In genomic region chr14:23162800-23163199, GRCh38 we compare ENCODE assay signal across 28 cellular contexts. TPM values are rescaled to one million over a fixed set of nuclear protein-coding genes. Genes with fewer than 3 reads are reported as not detected.
A peak's percentile ranks its signal among the peaks of the same experiment; 100 is the strongest.
DNase-seq lines count a peak whose midpoint lies in the region; TF ChIP-seq lines count a peak whose summit lies in the region.
"Had no signal": no experiment of that assay in that cellular context is flagged by ENCODE, and none has a peak within 500 bp of the region (broad histone marks: within the 10 kb centered on the region; RNA-seq: fewer than 3 reads in every experiment).

No MANE protein-coding gene starts in this region.

- no peak for DNase-seq in activated T-cell treated with anti-CD3 and anti-CD28 coated beads, Interleukin-2, amount 50 U/mL, for 24 hours
- no peak for DNase-seq in activated T-cell treated with anti-CD3 and anti-CD28 coated beads, Interleukin-2, amount 50 U/mL, for 1 hour
- DNase-seq in HL-60 (ENCODE audit: low read depth in 1 of 2, low spot score in 1 of 2) (peak in 1 of 2 experiments; percentile 72), neural progenitor cell (ENCODE audit: low spot score) (no peak), SK-N-DZ (ENCODE audit: low spot score) (no peak), RKO (ENCODE audit: low spot score) (no peak)
- DNase-seq in activated CD4-positive, CD25-positive, alpha-beta regulatory T cell (lab: John Stamatoyannopoulos, UW): no peak
- DNase-seq: 8988T; activated CD4-positive, alpha-beta T cell treated with anti-CD3 and anti-CD28 coated beads for 1 hour; activated CD8-positive, alpha-beta memory T cell treated with anti-CD3 and anti-CD28 coated beads, Interleukin-2, amount 10 ng/mL, durations not matched to agents 7 days and 5 days; activated effector memory CD4-positive, alpha-beta T cell treated with Interleukin-2 at 50 U/mL for 16 hours; BE2C; endodermal cell; GF-D8; glutamatergic neuron; GOT3; left lung; mucosa of descending colon; NCI-H146; NCI-H2171 treated with DMSO at 0.1 percent for 48 hours; NCI-H69; OCI-M1; sigmoid colon; uterus had no signal

- H3K27me3 Mint-ChIP-seq in activated T-cell treated with anti-CD3 and anti-CD28 coated beads, Interleukin-2, amount 50 U/mL, for 24 hours: no peaks in the 10 kb centered on the region
- H3K27me3 Mint-ChIP-seq in brain: peaks cover 15% of the 10 kb centered on the region
- H3K27me3 Mint-ChIP-seq in neural progenitor cell (ENCODE audit: insufficient read depth, low read depth): peaks cover 10% of the 10 kb centered on the region

- no peaks in the 10 kb centered on the region for H3K27me3 ChIP-seq in HL-60 (ENCODE audit: insufficient read depth, poor library complexity, severe bottlenecking)
- H3K27me3 ChIP-seq in neural progenitor cell: no peaks in the 10 kb centered on the region
- H3K27me3 ChIP-seq: BE2C, left lung, sigmoid colon, SJSA1, uterus had no signal

- H3K27ac ChIP-seq in HL-60 (replicated peaks) (peak overlapping the region; percentile 91), neural progenitor cell (peak overlapping the region; percentile 16)
- H3K27ac ChIP-seq: sigmoid colon, SJSA1, uterus had no signal

- peaks cover 48% of the 10 kb centered on the region for H3F3A ChIP-seq in neural progenitor cell (ENCODE audit: low read depth)

- no peak overlapping the region for H3K4me3 Mint-ChIP-seq in activated T-cell treated with anti-CD3 and anti-CD28 coated beads, Interleukin-2, amount 50 U/mL, for 24 hours
- H3K4me3 Mint-ChIP-seq in brain (no peak overlapping the region), neural progenitor cell (no peak overlapping the region)
- H3K4me3 Mint-ChIP-seq: activated CD8-positive, alpha-beta memory T cell treated with anti-CD3 and anti-CD28 coated beads, Interleukin-2, amount 10 ng/mL, durations not matched to agents 7 days and 5 days; endodermal cell had no signal

- H3K36me3 Mint-ChIP-seq in activated T-cell treated with anti-CD3 and anti-CD28 coated beads, Interleukin-2, amount 50 U/mL, for 24 hours (ENCODE audit: low read depth): no peaks in the 10 kb centered on the region
- H3K36me3 Mint-ChIP-seq in brain: peaks cover 5% of the 10 kb centered on the region
- peaks cover 35% of the 10 kb centered on the region for H3K36me3 Mint-ChIP-seq in neural progenitor cell
- H3K36me3 Mint-ChIP-seq: activated CD8-positive, alpha-beta memory T cell treated with anti-CD3 and anti-CD28 coated beads, Interleukin-2, amount 10 ng/mL, durations not matched to agents 7 days and 5 days had no signal

- no peaks in the 10 kb centered on the region for H3K9me3 ChIP-seq in neural progenitor cell (ENCODE audit: low read depth)
- H3K9me3 ChIP-seq: BE2C, left lung, mucosa of descending colon, sigmoid colon, SJSA1, uterus had no signal

- H3K9ac ChIP-seq in neural progenitor cell: no peak overlapping the region

- peaks cover 41% of the 10 kb centered on the region for H3K4me1 ChIP-seq in neural progenitor cell
- H3K4me1 ChIP-seq: BE2C, SJSA1 had no signal

- H3K9me3 Mint-ChIP-seq in activated T-cell treated with anti-CD3 and anti-CD28 coated beads, Interleukin-2, amount 50 U/mL, for 24 hours: no peaks in the 10 kb centered on the region
- H3K9me3 Mint-ChIP-seq in brain (no peaks in the 10 kb centered on the region), neural progenitor cell (peaks cover 2% of the 10 kb centered on the region)
- H3K9me3 Mint-ChIP-seq: endodermal cell had no signal

- no peaks in the 10 kb centered on the region for H4K20me1 ChIP-seq in neural progenitor cell (ENCODE audit: low read depth)

- H3K79me2 ChIP-seq in neural progenitor cell (ENCODE audit: low read depth): no peaks in the 10 kb centered on the region

- peaks cover 19% of the 10 kb centered on the region for H3K4me1 Mint-ChIP-seq in activated T-cell treated with anti-CD3 and anti-CD28 coated beads, Interleukin-2, amount 50 U/mL, for 24 hours (ENCODE audit: low read depth)
- peaks cover 41% of the 10 kb centered on the region for H3K4me1 Mint-ChIP-seq in brain
- peaks cover 71% of the 10 kb centered on the region for H3K4me1 Mint-ChIP-seq in neural progenitor cell

- H2AFZ ChIP-seq in neural progenitor cell (replicated peaks): no peak overlapping the region

- no peak for TF ChIP-seq CTCF in HL-60 (IDR thresholded peaks at IDR 0.05; ENCODE audit: insufficient read depth, low read length)
- no peak for TF ChIP-seq CTCF in brain (conservative IDR thresholded peaks at IDR 0.05)
- no peak for TF ChIP-seq CTCF in neural progenitor cell (IDR thresholded peaks at IDR 0.05)

- no peak overlapping the region for H3K4me3 ChIP-seq in HL-60 (replicated peaks; ENCODE audit: insufficient read depth, low read length)
- no peak overlapping the region for H3K4me3 ChIP-seq in neural progenitor cell
- H3K4me3 ChIP-seq: left lung, mucosa of descending colon, sigmoid colon, SJSA1, uterus had no signal

- H3K27ac Mint-ChIP-seq in activated T-cell treated with anti-CD3 and anti-CD28 coated beads, Interleukin-2, amount 50 U/mL, for 24 hours: peak overlapping the region; percentile 23
- H3K27ac Mint-ChIP-seq in brain: peak overlapping the region in 3 of 5 experiments; percentile 65 to 86 (median 70)
- H3K27ac Mint-ChIP-seq in neural progenitor cell: no peak overlapping the region
- H3K27ac Mint-ChIP-seq: activated CD8-positive, alpha-beta memory T cell treated with anti-CD3 and anti-CD28 coated beads, Interleukin-2, amount 10 ng/mL, durations not matched to agents 7 days and 5 days had no signal

- H3K36me3 ChIP-seq in neural progenitor cell: peaks cover 4% of the 10 kb centered on the region
- H3K36me3 ChIP-seq: BE2C, left lung, sigmoid colon, SJSA1, uterus had no signal

- no peak overlapping the region for H3K4me2 ChIP-seq in neural progenitor cell

RNA-seq across cellular contexts. Expression of gene SLC7A8, which starts 20.7 kb away (rescaled TPM):
- 7.0 TPM for polyA plus RNA-seq in brain (ENCODE audit: insufficient read depth, low read depth, low replicate concordance)
- total RNA-seq in neural progenitor cell (ENCODE audit: low replicate concordance): 56.5 and 83.7 TPM in 2 replicates
- 0.63 TPM in 1 of 2 replicates, not detected in the other for polyA plus RNA-seq in SK-N-DZ (2014; cell fraction: cytosol; rRNA removed)
- polyA plus RNA-seq in SK-N-DZ (2014; cell fraction: nucleus; rRNA removed): not detected in 2 replicates

RNA-seq across cellular contexts. Expression of gene CEBPE, which starts 43.7 kb away (rescaled TPM):
- not detected for polyA plus RNA-seq in brain (ENCODE audit: insufficient read depth, low read depth, low replicate concordance)
- total RNA-seq in neural progenitor cell (ENCODE audit: low replicate concordance): not detected in 2 replicates
- polyA plus RNA-seq in SK-N-DZ (2014; cell fraction: cytosol; rRNA removed): not detected in 2 replicates
- not detected in 2 replicates for polyA plus RNA-seq in SK-N-DZ (2014; cell fraction: nucleus; rRNA removed)
- total RNA-seq: endodermal cell, M059J, mucosa of descending colon, osteocyte, SJSA1, uterus had no signal

RNA-seq across cellular contexts. Expression of gene CIROP, which starts 58.0 kb away (rescaled TPM):
- polyA plus RNA-seq in brain (ENCODE audit: insufficient read depth, low read depth, low replicate concordance): not detected
- total RNA-seq in neural progenitor cell (ENCODE audit: low replicate concordance): 0.06 TPM in 1 of 2 replicates, not detected in the other
- not detected in 2 replicates for polyA plus RNA-seq in SK-N-DZ (2014; cell fraction: cytosol; rRNA removed)
- 0.06 TPM in 1 of 2 replicates, not detected in the other for polyA plus RNA-seq in SK-N-DZ (2014; cell fraction: nucleus; rRNA removed)
- total RNA-seq: activated CD8-positive, alpha-beta memory T cell treated with anti-CD3 and anti-CD28 coated beads, Interleukin-2, amount 10 ng/mL, durations not matched to agents 7 days and 5 days; left lung; M059J; osteocyte; SJSA1; uterus had no signal
- polyA plus RNA-seq: sigmoid colon had no signal
